ENCODE assay signal across 10 cellular contexts in the genomic region with DNA sequence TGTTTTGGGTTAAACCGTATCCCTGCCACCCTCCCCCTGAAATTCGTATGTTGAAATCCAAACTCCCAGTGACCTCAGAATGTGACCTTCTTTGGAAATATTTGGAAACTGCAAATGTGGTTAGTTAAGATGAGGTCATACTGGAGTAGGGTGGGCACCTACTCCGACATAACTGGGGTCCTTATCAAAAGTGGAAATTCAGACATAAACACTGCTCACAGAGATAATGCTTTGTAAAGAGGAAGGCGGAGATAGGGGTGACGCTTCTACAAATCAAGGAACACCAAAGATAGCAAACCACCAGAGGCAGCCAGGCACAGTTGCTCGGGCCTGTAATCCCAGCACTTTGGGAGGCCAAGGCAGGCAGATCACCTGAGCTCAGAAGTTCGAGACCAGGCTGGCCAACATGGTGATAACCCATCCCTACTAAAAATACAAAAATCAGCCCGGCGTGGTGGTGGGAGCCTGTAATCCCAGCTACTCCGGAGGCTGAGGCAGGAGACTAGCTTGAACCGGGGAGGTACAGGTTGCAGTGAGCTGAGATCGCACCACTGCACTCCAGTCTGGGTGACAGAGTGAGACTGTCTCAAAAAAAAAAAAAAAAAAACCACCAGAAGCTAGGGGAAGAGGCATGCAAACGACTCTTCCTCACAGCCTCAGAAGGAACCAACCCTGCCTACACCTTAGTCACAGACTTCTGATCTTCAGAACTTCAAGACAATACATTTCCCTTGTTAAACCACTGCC. TPM values are rescaled to one million over a fixed set of nuclear protein-coding genes. Genes with fewer than 3 reads are reported as not detected.
DNase-seq lines count a peak whose midpoint lies in the region; ATAC-seq, FAIRE-seq and TF ChIP-seq lines count a peak whose summit lies in the region.
"Had no signal": no experiment of that assay in that cellular context is flagged by ENCODE, and none has a peak within 500 bp of the region (broad histone marks: within the 10 kb centered on the region; RNA-seq: fewer than 3 reads in every experiment).

No MANE protein-coding gene starts in this region.

- no peaks in the 10 kb centered on the region for H3K27me3 Mint-ChIP-seq in activated T-helper 17 cell treated with anti-CD3 and anti-CD28 coated beads, Interleukin-2, amount 50 U/mL, for 72 hours

- intact Hi-C loops in head of caudate nucleus (cut with DNase I), result no loop called here

- H3K27me3 ChIP-seq in osteoblast (ENCODE audit: insufficient read depth, low read length), result no peaks in the 10 kb centered on the region

- H4K20me1 ChIP-seq in osteoblast (ENCODE audit: insufficient read depth, low read length), result no peaks in the 10 kb centered on the region

- H3K79me2 ChIP-seq in osteoblast (ENCODE audit: insufficient read depth, low read length), result no peaks in the 10 kb centered on the region
- H3K79me2 ChIP-seq: parathyroid adenoma had no signal

- H3K36me3 ChIP-seq in osteoblast (ENCODE audit: insufficient read depth, low read length), result no peaks in the 10 kb centered on the region

- peaks cover 22% of the 10 kb centered on the region for H3K4me1 Mint-ChIP-seq in activated T-helper 17 cell treated with anti-CD3 and anti-CD28 coated beads, Interleukin-2, amount 50 U/mL, for 72 hours

- no peak for FAIRE-seq in frontal cortex (lab: Jason Lieb, UNC)

- TF ChIP-seq CTCF in osteoblast (IDR thresholded peaks at IDR 0.05; ENCODE audit: extremely low read depth, low read depth, low read length), result no peak

- no peak overlapping the region for H3K4me2 ChIP-seq in osteoblast (ENCODE audit: insufficient read depth, low read length)

- peaks cover 18% of the 10 kb centered on the region for H3K4me1 ChIP-seq in osteoblast (ENCODE audit: insufficient read depth, low read length)
- H3K4me1 ChIP-seq: parathyroid adenoma had no signal

- H3K4me3 Mint-ChIP-seq in activated T-helper 17 cell treated with anti-CD3 and anti-CD28 coated beads, Interleukin-2, amount 50 U/mL, for 72 hours, result peak overlapping the region; percentile 63

- peak overlapping the region; percentile 69 for H3K27ac Mint-ChIP-seq in activated T-helper 17 cell treated with anti-CD3 and anti-CD28 coated beads, Interleukin-2, amount 50 U/mL, for 72 hours

- H3K9me3 ChIP-seq in osteoblast (ENCODE audit: low read depth, low read length), result no peaks in the 10 kb centered on the region

- H3K36me3 Mint-ChIP-seq in activated T-helper 17 cell treated with anti-CD3 and anti-CD28 coated beads, Interleukin-2, amount 50 U/mL, for 72 hours (ENCODE audit: low read depth), result no peaks in the 10 kb centered on the region

- no peaks in the 10 kb centered on the region for H3K9me3 Mint-ChIP-seq in activated T-helper 17 cell treated with anti-CD3 and anti-CD28 coated beads, Interleukin-2, amount 50 U/mL, for 72 hours

- H2AFZ ChIP-seq in osteoblast (ENCODE audit: low read length), result no peak overlapping the region
- H2AFZ ChIP-seq: parathyroid adenoma had no signal

- peak; percentile 95 for ATAC-seq in activated T-helper 17 cell treated with anti-CD3 and anti-CD28 coated beads, Interleukin-2, amount 50 U/mL, for 72 hours (replicated peaks)
- ATAC-seq in HG03039 (IDR thresholded peaks at IDR 0.05; ENCODE audit: unreplicated experiment), result no peak

- no peak overlapping the region for H3K4me3 ChIP-seq in osteoblast (ENCODE audit: insufficient read depth, low read length)

- H3K27ac ChIP-seq in osteoblast (ENCODE audit: low read depth, low read length), result peak overlapping the region; percentile 26
- H3K27ac ChIP-seq: C4-2B, parathyroid adenoma had no signal

- peak; percentile 15 for DNase-seq in stimulated activated CD8-positive, alpha-beta memory T cell treated with anti-CD3 and anti-CD28 coated beads, Interleukin-12 subunit alpha, Interleukin-12 subunit beta, amount 100 ng/mL, for 1 hour (ENCODE audit: low read depth)
- DNase-seq in stimulated activated CD8-positive, alpha-beta memory T cell treated with anti-CD3 and anti-CD28 coated beads, Interleukin-4, amount 100 ng/mL, for 48 hours, result no peak
- DNase-seq in HS-5 (ENCODE audit: low read depth) (peak; percentile 65), osteoblast (ENCODE audit: insufficient read length, low spot score, missing footprints) (no peak), head of caudate nucleus (no peak), frontal cortex (ENCODE audit: low spot score in 2 of 2) (no peak)

RNA-seq across cellular contexts. Expression of a gene that starts 51.1 kb away (rescaled TPM):
- total RNA-seq in activated T-helper 17 cell treated with anti-CD3 and anti-CD28 coated beads, Interleukin-2, amount 50 U/mL, for 72 hours, result 100 to 1,000 TPM; 159 to 357 TPM
- total RNA-seq in osteoblast (94.0 and 98.8 TPM in 2 replicates), frontal cortex (108 TPM)

Comparison
In these comparisons a context has a peak if more than half of its experiments do, and no peak if none do; other contexts are left out.
1. DNase-seq: peak in stimulated activated CD8-positive, alpha-beta memory T cell treated with anti-CD3 and anti-CD28 coated beads, Interleukin-12 subunit alpha, Interleukin-12 subunit beta, amount 100 ng/mL, for 1 hour (single experiment) and HS-5 (single experiment); none in stimulated activated CD8-positive, alpha-beta memory T cell treated with anti-CD3 and anti-CD28 coated beads, Interleukin-4, amount 100 ng/mL, for 48 hours (single experiment), osteoblast (single experiment), head of caudate nucleus (0 of 42) and frontal cortex (0 of 2).